In genomic region chr13:51782026-51782710, GRCh38 we compare ENCODE assay signal across 16 cellular contexts. TPM values are rescaled to one million over a fixed set of nuclear protein-coding genes. Genes with fewer than 3 reads are reported as not detected.
DNase-seq lines count a peak whose midpoint lies in the region; ATAC-seq, FAIRE-seq and TF ChIP-seq lines count a peak whose summit lies in the region.
"Had no signal": no experiment of that assay in that cellular context is flagged by ENCODE, and none has a peak within 500 bp of the region (broad histone marks: within the 10 kb centered on the region; RNA-seq: fewer than 3 reads in every experiment).

No MANE protein-coding gene starts in this region.

- H3K27me3 ChIP-seq in GM23338 (ENCODE audit: insufficient read depth) (no peaks in the 10 kb centered on the region), pancreas (no peaks in the 10 kb centered on the region)

- no peaks in the 10 kb centered on the region for H4K20me1 ChIP-seq in GM23338 (replicated peaks; ENCODE audit: insufficient read depth)

- intact Hi-C loops in left colon (cut with DNase I, micrococcal nuclease) (no loop called here), pancreas (cut with DNase I) (loop anchor here in 1 of 3 donors (10.0 kb wide), 1 partner anchor 197 kb away; the partner anchor contains the start of gene WDFY2)

- ATAC-seq in GM23338: no peak
- no peak for ATAC-seq in T-helper 17 cell
- peak; percentile 64 for ATAC-seq in left colon
- ATAC-seq in pancreas: peak; percentile 76 to 84 (median 78)

- H3K27ac ChIP-seq in GM23338 (ENCODE audit: low read depth) (no peak overlapping the region), pancreas (peak overlapping the region; percentile 75 to 90 (median 76))
- H3K27ac ChIP-seq: C4-2B, GM23248, skin epidermis had no signal

- no peak overlapping the region for H3K4me2 ChIP-seq in GM23338

- H3K36me3 ChIP-seq in GM23338 (ENCODE audit: insufficient read depth) (no peaks in the 10 kb centered on the region), pancreas (no peaks in the 10 kb centered on the region)

- no peaks in the 10 kb centered on the region for H3F3A ChIP-seq in GM23338 (replicated peaks; ENCODE audit: low read depth)

- H3K4me3 ChIP-seq in GM23338 (no peak overlapping the region), pancreas (no peak overlapping the region)
- H3K4me3 ChIP-seq: GM23248, skin epidermis had no signal

- H3K36me3 Mint-ChIP-seq in GM23338 (ENCODE audit: low read depth): no peaks in the 10 kb centered on the region
- peaks cover 3% of the 10 kb centered on the region for H3K36me3 Mint-ChIP-seq in T-helper 17 cell (ENCODE audit: low read depth)

- WGBS in pancreas, 2 donors: 31 to 40% methylated on average over 15 of the region's 15 CpGs

- H3K4me3 Mint-ChIP-seq in GM23338 (no peak overlapping the region; the same call in 2 of the 3 replicates), T-helper 17 cell (peak overlapping the region; percentile 71)
- H3K4me3 Mint-ChIP-seq: activated CD4-positive, alpha-beta T cell treated with anti-CD3 and anti-CD28 coated beads, Interleukin-2, amount 10 ng/mL, durations not matched to agents 24 days and 14 days; activated T-cell treated with anti-CD3 and anti-CD28 coated beads, Interleukin-2, amount 50 U/mL, for 24 hours had no signal

- no peak overlapping the region for H2AFZ ChIP-seq in GM23338
- H2AFZ ChIP-seq: GM23248 had no signal

- no peaks in the 10 kb centered on the region for H3K9me3 Mint-ChIP-seq in GM23338
- H3K9me3 Mint-ChIP-seq: activated CD4-positive, alpha-beta T cell treated with anti-CD3 and anti-CD28 coated beads, Interleukin-2, amount 10 ng/mL, durations not matched to agents 24 days and 14 days; activated T-cell treated with anti-CD3 and anti-CD28 coated beads, Interleukin-2, amount 50 U/mL, for 24 hours had no signal

- no peak for DNase-seq in GM23338 (ENCODE audit: low spot score)
- DNase-seq in T-helper 17 cell: no peak
- no peak for DNase-seq in left colon
- DNase-seq in pancreas: peak; percentile 85 to 98 (median 94)
- no peak for DNase-seq in urothelium cell line (ENCODE audit: low spot score)
- DNase-seq in superior temporal gyrus (ENCODE audit: extremely low spot score): no peak
- no peak for DNase-seq in NCI-H510A (lab: John Stamatoyannopoulos, UW)
- DNase-seq: activated T-cell treated with anti-CD3 and anti-CD28 coated beads, Interleukin-2, amount 50 U/mL, for 24 hours; effector CD8-positive, alpha-beta T cell; NCI-H524 treated with DMSO at 0.1 percent for 48 hours; stimulated activated CD4-positive, alpha-beta T cell treated with anti-CD3 and anti-CD28 coated beads, Interleukin-2, amount 100 ng/mL, for 24 hours; T1000 had no signal

- peaks cover 17% of the 10 kb centered on the region for H3K4me1 Mint-ChIP-seq in GM23338
- peaks cover 9% of the 10 kb centered on the region for H3K4me1 Mint-ChIP-seq in T-helper 17 cell

- no peak for FAIRE-seq in pancreas (lab: Jason Lieb, UNC)
- no peak for FAIRE-seq in urothelium cell line (lab: Jason Lieb, UNC)

- H3K4me1 ChIP-seq in GM23338 (ENCODE audit: insufficient read depth): no peaks in the 10 kb centered on the region
- H3K4me1 ChIP-seq in pancreas: peaks cover 72 to 84% (median 83%) of the 10 kb centered on the region in 3 donors

- no peaks in the 10 kb centered on the region for H3K9me2 ChIP-seq in GM23338 (ENCODE audit: insufficient read depth)

- H3K27ac Mint-ChIP-seq in GM23338: peak overlapping the region; percentile 74; the same call in 1 of the 2 replicates
- H3K27ac Mint-ChIP-seq in T-helper 17 cell: peak overlapping the region; percentile 83
- H3K27ac Mint-ChIP-seq: activated CD4-positive, alpha-beta T cell treated with anti-CD3 and anti-CD28 coated beads, Interleukin-2, amount 10 ng/mL, durations not matched to agents 24 days and 14 days; activated T-cell treated with anti-CD3 and anti-CD28 coated beads, Interleukin-2, amount 50 U/mL, for 24 hours had no signal

- H3K9me3 ChIP-seq in T-helper 17 cell (ENCODE audit: control insufficient read depth, low read length, poor library complexity, severe bottlenecking) (no peaks in the 10 kb centered on the region), pancreas (no peaks in the 10 kb centered on the region)

- no peak for TF ChIP-seq CTCF in GM23338 (conservative IDR thresholded peaks at IDR 0.05; ENCODE audit: low read depth in 2 of 2)
- TF ChIP-seq CTCF in pancreas (IDR thresholded peaks at IDR 0.05): no peak

- H3K79me2 ChIP-seq in GM23338 (replicated peaks; ENCODE audit: insufficient read depth): no peaks in the 10 kb centered on the region

- H3K27me3 Mint-ChIP-seq in GM23338 (ENCODE audit: insufficient read depth, low read depth, poor library complexity) (peaks cover 13% of the 10 kb centered on the region), T-helper 17 cell (no peaks in the 10 kb centered on the region)
- H3K27me3 Mint-ChIP-seq: activated CD4-positive, alpha-beta T cell treated with anti-CD3 and anti-CD28 coated beads, Interleukin-2, amount 10 ng/mL, durations not matched to agents 24 days and 14 days; activated T-cell treated with anti-CD3 and anti-CD28 coated beads, Interleukin-2, amount 50 U/mL, for 24 hours had no signal

TF ChIP-seq in GM23338, 12 proteins besides CTCF, POLR2A, EP300 and RAD21 (continues in another document):
- no peak for TF ChIP-seq ZNF114 (CRISPR knock-in tag; IDR thresholded peaks at IDR 0.05)
- no peak for TF ChIP-seq ETS1 (IDR thresholded peaks at IDR 0.05)
- TF ChIP-seq REST (IDR thresholded peaks at IDR 0.05; ENCODE audit: unreplicated experiment): no peak
- TF ChIP-seq ZNF331 (CRISPR knock-in tag; IDR thresholded peaks at IDR 0.05; ENCODE audit: low read depth): no peak
- TF ChIP-seq CREB1 (CRISPR knock-in tag; IDR thresholded peaks at IDR 0.05; ENCODE audit: low read depth): no peak
- TF ChIP-seq EZH2 (IDR thresholded peaks at IDR 0.05; ENCODE audit: low read depth, unreplicated experiment): no peak
- TF ChIP-seq STAT1 (IDR thresholded peaks at IDR 0.05; ENCODE audit: unreplicated experiment): no peak
- TF ChIP-seq EZH2phosphoT487 (IDR thresholded peaks at IDR 0.05; ENCODE audit: unreplicated experiment): no peak

RNA-seq across cellular contexts. Expression of gene DHRS12, which starts 21.8 kb away (rescaled TPM):
- total RNA-seq in GM23338 (2014; rRNA removed; shearing (Covaris generic)): 4.3 and 4.6 TPM in 2 replicates
- polyA plus RNA-seq in GM23338 (2016; fragmentation: Nextera tagmentation; extraction: Ambion mirVana) (8.9 and 12.2 TPM in 2 replicates), pancreas (10 to 100 TPM; 31.3 to 39.4 TPM)
- total RNA-seq in T-helper 17 cell (10 to 100 TPM; 18.1 to 23.1 TPM), left colon (10 to 100 TPM; 15.2 to 15.3 TPM), pancreas (10 to 100 TPM; 13.8 to 34.6 (median 22.9) TPM)

Comparison
In these comparisons a context has a peak if more than half of its experiments do, and no peak if none do; other contexts are left out.
1. ATAC-seq: peak in left colon (single experiment) and pancreas (4 of 4); none in GM23338 (single experiment) and T-helper 17 cell (single experiment).
2. DNase-seq: peak in pancreas (6 of 6); none in GM23338 (single experiment), T-helper 17 cell (0 of 3), left colon (0 of 2), urothelium cell line (single experiment), superior temporal gyrus (single experiment) and NCI-H510A (single experiment).